In genomic region chr2:45567288-45567963, GRCh38 we compare ENCODE assay signal across 9 cellular contexts. TPM values are rescaled to one million over a fixed set of nuclear protein-coding genes. Genes with fewer than 3 reads are reported as not detected.
DNase-seq lines count a peak whose midpoint lies in the region; ATAC-seq and TF ChIP-seq lines count a peak whose summit lies in the region.
"Had no signal": no experiment of that assay in that cellular context is flagged by ENCODE, and none has a peak within 500 bp of the region (broad histone marks: within the 10 kb centered on the region; RNA-seq: fewer than 3 reads in every experiment).

No MANE protein-coding gene starts in this region.

- no peaks in the 10 kb centered on the region for H3K27me3 Mint-ChIP-seq in activated CD4-positive, alpha-beta T cell treated with anti-CD3 and anti-CD28 coated beads, Interleukin-2, amount 10 ng/mL, durations not matched to agents 24 days and 14 days

- peak; percentile 66 for DNase-seq in activated CD4-positive, alpha-beta T cell treated with anti-CD3 and anti-CD28 coated beads, Interleukin-2, amount 10 ng/mL, durations not matched to agents 24 days and 14 days
- DNase-seq in activated CD4-positive, alpha-beta T cell treated with anti-CD3 and anti-CD28 coated beads, Interleukin-2, amount 50 U/mL, for 1 hour, result no peak
- DNase-seq in Kasumi-1 (lab: John Stamatoyannopoulos, UW) (peak; percentile 24 to 49), spleen (peak; percentile 77), HUDEP-2 (lab: John Stamatoyannopoulos, UW; ENCODE audit: unreplicated experiment in 76 of 76) (no peak), NCI-H1436 treated with DMSO at 0.1 percent for 48 hours (lab: John Stamatoyannopoulos, UW) (no peak)
- no peak for DNase-seq in effector memory CD4-positive, alpha-beta T cell
- DNase-seq: aorta had no signal

- peaks cover 11% of the 10 kb centered on the region for H3K4me1 ChIP-seq in effector memory CD4-positive, alpha-beta T cell (ENCODE audit: control insufficient read depth, insufficient read depth, low read length, poor library complexity, severe bottlenecking)
- peaks cover 0 to 48% (median 18%) of the 10 kb centered on the region in 6 donors for H3K4me1 ChIP-seq in spleen

- 45 to 69% (median 51%) methylated on average over 7 of the region's 7 CpGs for whole genome bisulfite sequencing in spleen, 5 donors

- no peaks in the 10 kb centered on the region for H3K36me3 ChIP-seq in effector memory CD4-positive, alpha-beta T cell (ENCODE audit: control insufficient read depth, insufficient read depth, low read length)
- H3K36me3 ChIP-seq in spleen, result peaks cover 0 to 9% (median 4%) of the 10 kb centered on the region in 6 donors

- H3K27me3 ChIP-seq in effector memory CD4-positive, alpha-beta T cell (replicated peaks; ENCODE audit: control insufficient read depth, insufficient read depth, low read length, poor library complexity, severe bottlenecking), result no peaks in the 10 kb centered on the region
- H3K27me3 ChIP-seq in spleen (replicated peaks in 1 of 7), result no peaks in the 10 kb centered on the region

- H3K36me3 Mint-ChIP-seq in activated CD4-positive, alpha-beta T cell treated with anti-CD3 and anti-CD28 coated beads, Interleukin-2, amount 10 ng/mL, durations not matched to agents 24 days and 14 days (ENCODE audit: low read depth), result peaks cover 37% of the 10 kb centered on the region

- H3K27ac ChIP-seq in effector memory CD4-positive, alpha-beta T cell (ENCODE audit: insufficient read depth, low read length, poor library complexity, severe bottlenecking), result peak overlapping the region; percentile 64
- peak overlapping the region; percentile 71 to 96 (median 89) for H3K27ac ChIP-seq in spleen

- H3K9me3 ChIP-seq in effector memory CD4-positive, alpha-beta T cell (ENCODE audit: control insufficient read depth, low read length), result no peaks in the 10 kb centered on the region
- no peaks in the 10 kb centered on the region for H3K9me3 ChIP-seq in spleen

- ATAC-seq in HG02973 (IDR thresholded peaks at IDR 0.05; ENCODE audit: unreplicated experiment), result no peak

- H3K4me3 Mint-ChIP-seq in activated CD4-positive, alpha-beta T cell treated with anti-CD3 and anti-CD28 coated beads, Interleukin-2, amount 10 ng/mL, durations not matched to agents 24 days and 14 days, result peak overlapping the region; percentile 73

- no peak for TF ChIP-seq POLR2A in spleen (IDR thresholded peaks at IDR 0.05)

- peak overlapping the region; percentile 91 for H3K27ac Mint-ChIP-seq in activated CD4-positive, alpha-beta T cell treated with anti-CD3 and anti-CD28 coated beads, Interleukin-2, amount 10 ng/mL, durations not matched to agents 24 days and 14 days

- intact Hi-C loops in activated CD4-positive, alpha-beta T cell treated with anti-CD3 and anti-CD28 coated beads, Interleukin-2, amount 10 ng/mL, durations not matched to agents 24 days and 14 days (cut with micrococcal nuclease), result loop anchor here (2.0 kb wide), 1 partner anchor 75 kb away; no protein-coding TSS in a partner anchor
- intact Hi-C loops in spleen (cut with DNase I; ENCODE audit: low total_unique reads), result no loop called here

- TF ChIP-seq CTCF in spleen (IDR thresholded peaks at IDR 0.05 in 8 of 11, conservative IDR thresholded peaks at IDR 0.05 in 3 of 11), result no peak

- peaks cover 13% of the 10 kb centered on the region for H3K9me3 Mint-ChIP-seq in activated CD4-positive, alpha-beta T cell treated with anti-CD3 and anti-CD28 coated beads, Interleukin-2, amount 10 ng/mL, durations not matched to agents 24 days and 14 days

- peak overlapping the region; percentile 43 for H3K4me3 ChIP-seq in effector memory CD4-positive, alpha-beta T cell (ENCODE audit: insufficient read depth, low read depth, low read length, poor library complexity, severe bottlenecking)
- H3K4me3 ChIP-seq in spleen, result peak overlapping the region in 7 of 8 donors; percentile 5 to 64 (median 31)

- peaks cover 19% of the 10 kb centered on the region for H3K4me1 Mint-ChIP-seq in activated CD4-positive, alpha-beta T cell treated with anti-CD3 and anti-CD28 coated beads, Interleukin-2, amount 10 ng/mL, durations not matched to agents 24 days and 14 days

RNA-seq across cellular contexts. Expression of gene SRBD1, which starts 43.6 kb away (rescaled TPM):
- total RNA-seq in activated CD4-positive, alpha-beta T cell treated with anti-CD3 and anti-CD28 coated beads, Interleukin-2, amount 10 ng/mL, durations not matched to agents 24 days and 14 days, result 14.5 and 18.9 TPM in 2 replicates
- 10 to 100 TPM; 21.0 to 57.8 (median 29.1) TPM for total RNA-seq in spleen
- 1 to 10 TPM; 4.6 to 9.5 (median 7.8) TPM for polyA plus RNA-seq in spleen

Comparison
In these comparisons a context has a peak if more than half of its experiments do, and no peak if none do; other contexts are left out.
1. DNase-seq: peak in activated CD4-positive, alpha-beta T cell treated with anti-CD3 and anti-CD28 coated beads, Interleukin-2, amount 10 ng/mL, durations not matched to agents 24 days and 14 days (single experiment), Kasumi-1 (2 of 2) and spleen (single experiment); none in activated CD4-positive, alpha-beta T cell treated with anti-CD3 and anti-CD28 coated beads, Interleukin-2, amount 50 U/mL, for 1 hour (single experiment), effector memory CD4-positive, alpha-beta T cell (0 of 3), HUDEP-2 (0 of 76) and NCI-H1436 treated with DMSO at 0.1 percent for 48 hours (single experiment).